ENCODE assay signal across 5 cellular contexts in genomic region chr11:94391937-94392336, GRCh38. TPM values are rescaled to one million over a fixed set of nuclear protein-coding genes. Genes with fewer than 3 reads are reported as not detected.
"Had no signal": no experiment of that assay in that cellular context is flagged by ENCODE, and none has a peak within 500 bp of the region (broad histone marks: within the 10 kb centered on the region; RNA-seq: fewer than 3 reads in every experiment).

No MANE protein-coding gene starts in this region.

RNA-seq across cellular contexts. Expression of gene GPR83, which starts 9.3 kb away (rescaled TPM):
- total RNA-seq: osteoblast, osteocyte, prostate gland, pulmonary artery endothelial cell, skeletal muscle tissue had no signal
